8 cellular contexts compared by ENCODE assay signal in genomic region chr10:119250641-119251314, GRCh38. TPM values are rescaled to one million over a fixed set of nuclear protein-coding genes. Genes with fewer than 3 reads are reported as not detected.
A peak's percentile ranks its signal among the peaks of the same experiment; 100 is the strongest.
DNase-seq lines count a peak whose midpoint lies in the region; ATAC-seq and TF ChIP-seq lines count a peak whose summit lies in the region.

No MANE protein-coding gene starts in this region.

- peak overlapping the region; percentile 9 for H3K27ac Mint-ChIP-seq in type B pancreatic cell

- ATAC-seq in Right ventricle myocardium superior (ENCODE audit: poor library complexity) (peak; percentile 9), Right ventricle myocardium inferior (no peak), GM18870 (IDR thresholded peaks at IDR 0.05; ENCODE audit: unreplicated experiment) (no peak)

- H3K9me3 Mint-ChIP-seq in type B pancreatic cell: no peaks in the 10 kb centered on the region

- no peaks in the 10 kb centered on the region for H3K36me3 Mint-ChIP-seq in type B pancreatic cell

- intact Hi-C loops in Right ventricle myocardium superior (cut with DNase I) (no loop called here), Right ventricle myocardium inferior (cut with DNase I) (loop anchor here (2.0 kb wide), 1 partner anchor 42 kb away; no protein-coding TSS in a partner anchor), dorsolateral prefrontal cortex (cut with DNase I) (no loop called here)

- in situ Hi-C loops in astrocyte of the spinal cord (cut with HindIII; ENCODE audit: low sequenced_read_pairs): no loop called here

- no peak overlapping the region for H3K4me3 Mint-ChIP-seq in type B pancreatic cell

- H3K4me3 ChIP-seq in astrocyte of the spinal cord (ENCODE audit: low read depth, low read length) (no peak overlapping the region), dorsolateral prefrontal cortex (no peak overlapping the region)

- peaks cover 51% of the 10 kb centered on the region for H3K4me1 Mint-ChIP-seq in type B pancreatic cell (ENCODE audit: unreplicated experiment)

- DNase-seq in Right ventricle myocardium superior: no peak
- DNase-seq in Right ventricle myocardium inferior (ENCODE audit: missing footprints): no peak
- DNase-seq in astrocyte of the spinal cord (ENCODE audit: low read depth, low spot score): peak; percentile 84
- peak; percentile 45 for DNase-seq in kidney tubule cell (ENCODE audit: low spot score)
- DNase-seq in type B pancreatic cell (ENCODE audit: extremely low spot score, unreplicated experiment): no peak
- no peak for DNase-seq in SW480 (ENCODE audit: low spot score)
- no peak for DNase-seq in dorsolateral prefrontal cortex

- no peaks in the 10 kb centered on the region for H3K27me3 ChIP-seq in dorsolateral prefrontal cortex

- H3K27ac ChIP-seq in dorsolateral prefrontal cortex: peak overlapping the region in 17 of 59 donors; percentile 4 to 81 (median 31)

- H3K27me3 Mint-ChIP-seq in type B pancreatic cell: no peaks in the 10 kb centered on the region

- no peak for TF ChIP-seq CTCF in astrocyte of the spinal cord (IDR thresholded peaks at IDR 0.05; ENCODE audit: low read depth, low read length)
- TF ChIP-seq CTCF in type B pancreatic cell (conservative IDR thresholded peaks at IDR 0.05): no peak
- TF ChIP-seq CTCF in dorsolateral prefrontal cortex (IDR thresholded peaks at IDR 0.05 in 54 of 56, conservative IDR thresholded peaks at IDR 0.05 in 2 of 56; ENCODE audit: low read depth in 1 of 56, partially characterized antibody in 56 of 56): no peak

RNA-seq across cellular contexts. Expression of gene GRK5, which starts 43.4 kb away (rescaled TPM):
- total RNA-seq in Right ventricle myocardium superior (47.6 TPM), Right ventricle myocardium inferior (48.6 TPM), type B pancreatic cell (ENCODE audit: low replicate concordance) (10.8 and 24.8 TPM in 2 replicates), dorsolateral prefrontal cortex (10 to 100 TPM in 113 of 120 experiments, 1 to 10 TPM in 7; 5.5 to 27.8 (median 14.1) TPM)

Comparison
In these comparisons a context has a peak if more than half of its experiments do, and no peak if none do; other contexts are left out.
1. DNase-seq: peak in astrocyte of the spinal cord (single experiment) and kidney tubule cell (single experiment); none in Right ventricle myocardium superior (single experiment), Right ventricle myocardium inferior (single experiment), type B pancreatic cell (single experiment), SW480 (single experiment) and dorsolateral prefrontal cortex (0 of 10).